ENCODE assay signal across 9 cellular contexts in genomic region chr9:114930063-114930812, GRCh38. TPM values are rescaled to one million over a fixed set of nuclear protein-coding genes. Genes with fewer than 3 reads are reported as not detected.
DNase-seq lines count a peak whose midpoint lies in the region; ATAC-seq and TF ChIP-seq lines count a peak whose summit lies in the region.
"Had no signal": no experiment of that assay in that cellular context is flagged by ENCODE, and none has a peak within 500 bp of the region (broad histone marks: within the 10 kb centered on the region; RNA-seq: fewer than 3 reads in every experiment).

TNFSF8 (minus strand) TSS chr9:114930591; CDS start chr9:114930303, 288 bp downstream.

- peak within 1 kb of the TSS in 3 of 4 donors; percentile 5 to 46 (median 39) for H3K4me3 ChIP-seq in tibial nerve

- H3K27me3 ChIP-seq in tibial nerve, result no peaks in the 10 kb centered on the region

- H3K9me3 Mint-ChIP-seq in CD14-positive monocyte (peaks cover 0 to 2% (median 0%) of the 10 kb centered on the region in 7 donors), naive B cell (peaks cover 0 to 4% (median 0%) of the 10 kb centered on the region in 7 donors), progenitor cell of endocrine pancreas (ENCODE audit: low read depth) (no peaks in the 10 kb centered on the region)
- no peaks in the 10 kb centered on the region for H3K9me3 Mint-ChIP-seq in activated T-helper 2 cell treated with anti-CD3 and anti-CD28 coated beads, Interferon-gamma antibody, Interleukin-2, Interleukin-4, amounts not matched to agents 10 μg/mL and 5 μg/mL and 100 μg/mL, durations not matched to agents 14 hours and 24 hours and 36 hours

- H3K4me3 Mint-ChIP-seq in CD14-positive monocyte, result peak within 1 kb of the TSS; percentile 93 to 99
- H3K4me3 Mint-ChIP-seq in activated T-helper 2 cell treated with anti-CD3 and anti-CD28 coated beads, Interferon-gamma antibody, Interleukin-2, Interleukin-4, amounts not matched to agents 10 μg/mL and 5 μg/mL and 100 μg/mL, durations not matched to agents 14 hours and 24 hours and 36 hours (ENCODE audit: low read depth), result peak within 1 kb of the TSS; percentile 98
- H3K4me3 Mint-ChIP-seq in naive B cell, result peak within 1 kb of the TSS; percentile 73 to 96 (median 92)
- H3K4me3 Mint-ChIP-seq in progenitor cell of endocrine pancreas (ENCODE audit: low read depth), result no peak within 1 kb of the TSS

- no peak for TF ChIP-seq CTCF in CD14-positive monocyte (IDR thresholded peaks at IDR 0.05)
- no peak for TF ChIP-seq CTCF in tibial nerve (IDR thresholded peaks at IDR 0.05)
- TF ChIP-seq CTCF in progenitor cell of endocrine pancreas (IDR thresholded peaks at IDR 0.05; ENCODE audit: unreplicated experiment), result no peak

- intact Hi-C loops in CD14-positive monocyte (cut with micrococcal nuclease), result loop anchor here in 1 of 2 donors (2.0 kb wide), 1 partner anchor 39 kb away; no protein-coding TSS in a partner anchor
- intact Hi-C loops in activated T-helper 2 cell treated with anti-CD3 and anti-CD28 coated beads, Interferon-gamma antibody, Interleukin-2, Interleukin-4, amounts not matched to agents 10 μg/mL and 5 μg/mL and 100 μg/mL, durations not matched to agents 14 hours and 24 hours and 36 hours (cut with micrococcal nuclease), result loop anchor here (1.0 to 2.0 kb wide), 6 partner anchors 21 to 249 kb away; no protein-coding TSS in a partner anchor

- no peaks in the 10 kb centered on the region for H3K9me3 ChIP-seq in tibial nerve

- DNase-seq in CD14-positive monocyte (ENCODE audit: low spot score), result peak; percentile 78
- DNase-seq in NCI-H526 (lab: John Stamatoyannopoulos, UW), result peak; percentile 72 to 75
- peak; percentile 79 for DNase-seq in activated T-helper 2 cell treated with anti-CD3 and anti-CD28 coated beads, Interferon-gamma antibody, Interleukin-2, Interleukin-4, amounts not matched to agents 10 μg/mL and 5 μg/mL and 100 μg/mL, durations not matched to agents 14 hours and 24 hours and 36 hours (ENCODE audit: low spot score)
- DNase-seq in naive B cell, result peak; percentile 65
- DNase-seq in tibial nerve (ENCODE audit: low spot score in 2 of 2), result no peak
- no peak for DNase-seq in KBM-7
- no peak for DNase-seq in progenitor cell of endocrine pancreas (ENCODE audit: low spot score, unreplicated experiment)
- no peak for DNase-seq in NCI-H446 (lab: John Stamatoyannopoulos, UW)

- TF ChIP-seq EP300 in tibial nerve (IDR thresholded peaks at IDR 0.05), result no peak

- H3K36me3 Mint-ChIP-seq in CD14-positive monocyte, result peaks cover 10 to 12% of the 10 kb centered on the region in 2 donors
- H3K36me3 Mint-ChIP-seq in activated T-helper 2 cell treated with anti-CD3 and anti-CD28 coated beads, Interferon-gamma antibody, Interleukin-2, Interleukin-4, amounts not matched to agents 10 μg/mL and 5 μg/mL and 100 μg/mL, durations not matched to agents 14 hours and 24 hours and 36 hours (ENCODE audit: low read depth), result peaks cover 33% of the 10 kb centered on the region
- peaks cover 0 to 7% of the 10 kb centered on the region in 2 donors for H3K36me3 Mint-ChIP-seq in naive B cell
- no peaks in the 10 kb centered on the region for H3K36me3 Mint-ChIP-seq in progenitor cell of endocrine pancreas (ENCODE audit: insufficient read depth)

- H3K27ac ChIP-seq in tibial nerve, result peak within 1 kb of the TSS in 3 of 4 donors; percentile 61 to 74 (median 64)

- H3K4me1 Mint-ChIP-seq in CD14-positive monocyte (peaks cover 34% of the 10 kb centered on the region), naive B cell (peaks cover 38 to 48% (median 47%) of the 10 kb centered on the region in 3 donors), progenitor cell of endocrine pancreas (ENCODE audit: low read depth) (no peaks in the 10 kb centered on the region)
- H3K4me1 Mint-ChIP-seq in activated T-helper 2 cell treated with anti-CD3 and anti-CD28 coated beads, Interferon-gamma antibody, Interleukin-2, Interleukin-4, amounts not matched to agents 10 μg/mL and 5 μg/mL and 100 μg/mL, durations not matched to agents 14 hours and 24 hours and 36 hours (ENCODE audit: low read depth), result peaks cover 47% of the 10 kb centered on the region

- 56 to 71% methylated on average over 23 of the region's 23 CpGs for WGBS in tibial nerve, 2 donors

- peak in 1 of 2 donors; percentile 19 for TF ChIP-seq POLR2A in tibial nerve (IDR thresholded peaks at IDR 0.05)

- no peaks in the 10 kb centered on the region for H3K4me1 ChIP-seq in tibial nerve

- H3K27ac Mint-ChIP-seq in CD14-positive monocyte (peak within 1 kb of the TSS; percentile 97 to 100 (median 98)), naive B cell (peak within 1 kb of the TSS; percentile 73 to 98 (median 94)), progenitor cell of endocrine pancreas (no peak within 1 kb of the TSS)
- peak within 1 kb of the TSS; percentile 98 for H3K27ac Mint-ChIP-seq in activated T-helper 2 cell treated with anti-CD3 and anti-CD28 coated beads, Interferon-gamma antibody, Interleukin-2, Interleukin-4, amounts not matched to agents 10 μg/mL and 5 μg/mL and 100 μg/mL, durations not matched to agents 14 hours and 24 hours and 36 hours

- no peaks in the 10 kb centered on the region for H3K36me3 ChIP-seq in tibial nerve

- in situ Hi-C loops in KBM-7 (cut with MboI; ENCODE audit: low pct_unique_long_range_greater_than_20kb, low sequenced_read_pairs), result no loop called here

- peak; percentile 68 to 79 for ATAC-seq in naive B cell (ENCODE audit: low read depth in 2 of 2)

- H3K27me3 Mint-ChIP-seq in CD14-positive monocyte (ENCODE audit: low read depth in 3 of 3) (peaks cover 0 to 2% (median 0%) of the 10 kb centered on the region in 3 donors), naive B cell (peaks cover 0 to 16% (median 11%) of the 10 kb centered on the region in 3 donors), progenitor cell of endocrine pancreas (peaks cover 64% of the 10 kb centered on the region)
- no peaks in the 10 kb centered on the region for H3K27me3 Mint-ChIP-seq in activated T-helper 2 cell treated with anti-CD3 and anti-CD28 coated beads, Interferon-gamma antibody, Interleukin-2, Interleukin-4, amounts not matched to agents 10 μg/mL and 5 μg/mL and 100 μg/mL, durations not matched to agents 14 hours and 24 hours and 36 hours (ENCODE audit: low read depth)

RNA-seq across cellular contexts. Expression of gene TNFSF8, which starts in this region (rescaled TPM):
- 10 to 100 TPM; 34.0 to 42.9 TPM for polyA plus RNA-seq in CD14-positive monocyte
- 73.6 and 82.3 TPM in 2 replicates for total RNA-seq in activated T-helper 2 cell treated with anti-CD3 and anti-CD28 coated beads, Interferon-gamma antibody, Interleukin-2, Interleukin-4, amounts not matched to agents 10 μg/mL and 5 μg/mL and 100 μg/mL, durations not matched to agents 14 hours and 24 hours and 36 hours
- 1 to 10 TPM in 5 of 6 donors, under 1 TPM in 1; 0.42 to 9.5 (median 7.0) TPM for polyA plus RNA-seq in naive B cell (ENCODE audit: low read depth in 6 of 6)
- 1 to 10 TPM in 3 of 4 donors, under 1 TPM in 1; 0.84 to 8.1 (median 2.3) TPM for total RNA-seq in tibial nerve
- total RNA-seq in progenitor cell of endocrine pancreas, result not detected in 2 replicates
- total RNA-seq: lung microvascular endothelial cell had no signal

Comparison
In these comparisons a context has a peak if more than half of its experiments do, and no peak if none do; other contexts are left out.
1. DNase-seq: peak in CD14-positive monocyte (single experiment), NCI-H526 (2 of 2), activated T-helper 2 cell treated with anti-CD3 and anti-CD28 coated beads, Interferon-gamma antibody, Interleukin-2, Interleukin-4, amounts not matched to agents 10 μg/mL and 5 μg/mL and 100 μg/mL, durations not matched to agents 14 hours and 24 hours and 36 hours (single experiment) and naive B cell (single experiment); none in tibial nerve (0 of 2), KBM-7 (single experiment), progenitor cell of endocrine pancreas (single experiment) and NCI-H446 (0 of 2).